Comparison of ENCODE assay signal across 8 cellular contexts in the genomic region with DNA sequence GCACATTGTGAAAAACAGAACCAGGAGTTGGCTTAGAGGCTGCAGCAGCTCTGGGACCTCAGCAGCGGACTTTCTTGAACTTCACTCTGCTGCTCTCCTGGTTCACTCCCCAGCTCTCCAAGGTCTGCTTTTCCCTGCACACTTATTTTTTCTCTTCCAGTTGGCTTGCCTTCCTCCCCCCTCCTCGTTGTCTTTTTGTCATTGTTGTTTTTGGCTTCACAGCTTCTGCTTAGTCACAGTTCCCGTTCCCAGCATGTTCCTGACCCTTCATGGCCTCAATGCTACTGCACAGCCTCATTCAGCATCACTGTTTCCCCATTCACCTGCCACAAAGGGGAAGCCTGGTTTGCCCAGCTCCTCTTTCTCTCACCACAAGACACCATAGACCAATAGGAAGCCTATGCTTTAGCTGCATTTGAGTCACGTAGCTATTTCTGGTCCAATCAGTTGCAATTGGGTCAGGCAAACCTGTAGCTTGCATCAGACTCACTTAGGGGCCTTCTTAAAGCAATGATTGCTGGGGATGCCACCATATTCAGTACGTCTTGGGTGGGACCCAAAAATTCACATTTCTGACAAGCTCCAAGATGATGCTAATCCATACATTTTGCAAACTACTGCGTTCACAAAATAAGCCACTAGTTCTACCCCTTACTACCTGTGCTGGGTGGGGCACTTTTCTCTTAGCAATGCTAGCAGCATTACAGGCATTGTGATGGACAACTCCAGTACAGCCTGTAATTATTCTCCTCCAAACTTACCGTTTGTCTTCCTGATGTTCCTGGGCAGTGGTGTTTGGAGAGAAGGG. TPM values are rescaled to one million over a fixed set of nuclear protein-coding genes. Genes with fewer than 3 reads are reported as not detected.
A peak's percentile ranks its signal among the peaks of the same experiment; 100 is the strongest.
DNase-seq lines count a peak whose midpoint lies in the region; ATAC-seq, FAIRE-seq and TF ChIP-seq lines count a peak whose summit lies in the region.

No MANE protein-coding gene starts in this region.

- H2AFZ ChIP-seq in HCT116 (ENCODE audit: low read depth, low read length, poor library complexity, severe bottlenecking), result no peak overlapping the region

- no peaks in the 10 kb centered on the region for H3K9me2 ChIP-seq in HCT116 (ENCODE audit: insufficient read depth)

- H3K9ac ChIP-seq in HCT116 (ENCODE audit: low read length), result no peak overlapping the region

- peaks cover 5% of the 10 kb centered on the region for H3K4me1 Mint-ChIP-seq in central memory CD8-positive, alpha-beta T cell
- H3K4me1 Mint-ChIP-seq in natural killer cell (peaks cover 0 to 5% of the 10 kb centered on the region in 2 donors), mesothelial cell of epicardium (no peaks in the 10 kb centered on the region)

- peaks cover 32% of the 10 kb centered on the region for H3K27me3 Mint-ChIP-seq in central memory CD8-positive, alpha-beta T cell
- H3K27me3 Mint-ChIP-seq in natural killer cell (ENCODE audit: low read depth in 2 of 2), result peaks cover 23 to 26% of the 10 kb centered on the region in 2 donors
- H3K27me3 Mint-ChIP-seq in mesothelial cell of epicardium (ENCODE audit: low read depth), result peaks cover 79% of the 10 kb centered on the region

- no peak overlapping the region for H3K4me3 Mint-ChIP-seq in central memory CD8-positive, alpha-beta T cell
- no peak overlapping the region for H3K4me3 Mint-ChIP-seq in natural killer cell
- H3K4me3 Mint-ChIP-seq in mesothelial cell of epicardium, result no peak overlapping the region

- 0 out of 2 replicates have a peak overlapping the region, but pooled peaks have one; percentile 17 for H3K4me2 ChIP-seq in HCT116 (ENCODE audit: low read length)

- POLR2A ChIA-PET in HCT116 (lab: Charles Lee), result interaction anchor here (1.8 kb wide), 1 partner anchor 18 kb away, joined by 12 read pairs; a partner anchor contains a TSS

- no peak for TF ChIP-seq POLR2A in GM12891 (IDR thresholded peaks at IDR 0.05; ENCODE audit: low read depth, low read length)
- TF ChIP-seq POLR2A in HCT116 (IDR thresholded peaks at IDR 0.05; ENCODE audit: borderline replicate concordance, extremely low read depth, insufficient read depth, insufficient read length), result no peak

- H3K27ac Mint-ChIP-seq in central memory CD8-positive, alpha-beta T cell (ENCODE audit: low read depth), result no peak overlapping the region
- H3K27ac Mint-ChIP-seq in natural killer cell, result peak overlapping the region in 1 of 2 donors; percentile 21
- H3K27ac Mint-ChIP-seq in mesothelial cell of epicardium, result no peak overlapping the region

- no peaks in the 10 kb centered on the region for H4K20me1 ChIP-seq in HCT116 (ENCODE audit: insufficient read depth)

- H3K9me3 Mint-ChIP-seq in central memory CD8-positive, alpha-beta T cell, result no peaks in the 10 kb centered on the region
- H3K9me3 Mint-ChIP-seq in natural killer cell (no peaks in the 10 kb centered on the region), mesothelial cell of epicardium (no peaks in the 10 kb centered on the region)

- no peaks in the 10 kb centered on the region for H3K36me3 Mint-ChIP-seq in central memory CD8-positive, alpha-beta T cell (ENCODE audit: insufficient read depth)
- H3K36me3 Mint-ChIP-seq in natural killer cell (no peaks in the 10 kb centered on the region), mesothelial cell of epicardium (no peaks in the 10 kb centered on the region)

- no peaks in the 10 kb centered on the region for H3K79me2 ChIP-seq in HCT116 (ENCODE audit: insufficient read depth, low read length)

- CTCF ChIA-PET in HCT116 (lab: Charles Lee), result no interaction called here

- intact Hi-C loops in HCT116 (cut with micrococcal nuclease) (no loop called here), natural killer cell (cut with micrococcal nuclease) (no loop called here)

- peaks cover 7 to 9% of the 10 kb centered on the region in 2 experiments; a peak in 3 of 4 replicates for H3K4me1 ChIP-seq in HCT116 (ENCODE audit: control insufficient read depth in 1 of 2, insufficient read depth in 2 of 2, low read length in 2 of 2)

- DNase-seq in GM12891 (ENCODE audit: insufficient read length, low spot score), result no peak
- DNase-seq in HCT116 (ENCODE audit: low read depth, low spot score), result no peak
- DNase-seq in NOMO-1 treated with DMSO at 0.1 percent for 48 hours (lab: John Stamatoyannopoulos, UW; ENCODE audit: unreplicated experiment), result peak; percentile 99
- DNase-seq in central memory CD8-positive, alpha-beta T cell (ENCODE audit: low spot score in 2 of 2), result no peak
- DNase-seq in natural killer cell, result no peak
- DNase-seq in NCI-H2171 treated with DMSO at 0.1 percent for 48 hours (lab: John Stamatoyannopoulos, UW), result no peak
- DNase-seq in mesothelial cell of epicardium (ENCODE audit: low spot score in 2 of 2, unreplicated experiment in 2 of 2), result no peak
- DNase-seq in hippocampal formation (lab: John Stamatoyannopoulos, UW), result no peak

- no peaks in the 10 kb centered on the region for H3K36me3 ChIP-seq in HCT116 (ENCODE audit: control insufficient read depth in 1 of 2, insufficient read depth in 2 of 2, low read length in 2 of 2)

- no peak for TF ChIP-seq CTCF in HCT116 (IDR thresholded peaks at IDR 0.05 in 2 of 3, conservative IDR thresholded peaks at IDR 0.05 in 1 of 3; ENCODE audit: borderline replicate concordance in 1 of 3, insufficient read depth in 1 of 3, low read depth in 2 of 3, low read length in 2 of 3)
- no peak for TF ChIP-seq CTCF in natural killer cell (IDR thresholded peaks at IDR 0.05)
- no peak for TF ChIP-seq CTCF in mesothelial cell of epicardium (IDR thresholded peaks at IDR 0.05; ENCODE audit: unreplicated experiment)

- FAIRE-seq in GM12891 (lab: Jason Lieb, UNC), result peak; percentile 82

- H3K9me3 ChIP-seq in HCT116 (ENCODE audit: control insufficient read depth in 1 of 2, insufficient read depth in 1 of 2, low read depth in 1 of 2, low read length in 2 of 2), result no peaks in the 10 kb centered on the region

- no peak for TF ChIP-seq RAD21 in HCT116 (IDR thresholded peaks at IDR 0.05; ENCODE audit: low read depth)

- no peak overlapping the region for H3K4me3 ChIP-seq in HCT116 (replicated peaks in 1 of 2; ENCODE audit: low read depth in 1 of 2, low read length in 2 of 2)

- RAD21 ChIA-PET in HCT116 (lab: Charles Lee; ENCODE audit: low non-redundant PET in 1 of 2, low total read pairs in 2 of 2, uncharacterized antibody in 2 of 2, unreplicated experiment in 2 of 2), result no interaction called here

- no peak overlapping the region for H3K27ac ChIP-seq in HCT116 (ENCODE audit: low read depth, low read length)

- peak; percentile 69 for ATAC-seq in HCT116
- ATAC-seq in central memory CD8-positive, alpha-beta T cell (replicated peaks; ENCODE audit: extremely low read depth, poor library complexity, severe bottlenecking), result peak; percentile 28
- ATAC-seq in natural killer cell, result peak; percentile 34 to 91 (median 34)

- BruUV-seq in HCT116 (replicated peaks; lab: Mats Ljungman, UMichigan), result no TSS peak

- peaks cover 20% of the 10 kb centered on the region for H3K27me3 ChIP-seq in HCT116 (ENCODE audit: insufficient read depth, low read length)

TF ChIP-seq in GM12891, 5 proteins besides CTCF, POLR2A, EP300 and RAD21:
- TF ChIP-seq POLR2AphosphoS5 (IDR thresholded peaks at IDR 0.05; ENCODE audit: low read depth, low read length), result no peak
- 0 out of 2 replicates have a peak, but pooled peaks have one; percentile 26 for TF ChIP-seq POU2F2 (IDR thresholded peaks at IDR 0.05; ENCODE audit: low read depth, low read length)
- 0 out of 2 replicates have a peak, but pooled peaks have one; percentile 14 for TF ChIP-seq TAF1 (IDR thresholded peaks at IDR 0.05; ENCODE audit: low read depth, low read length)
- peak; percentile 71 for TF ChIP-seq SPI1 (IDR thresholded peaks at IDR 0.05; ENCODE audit: low read depth, low read length)

TF ChIP-seq in HCT116, 20 proteins besides CTCF, POLR2A, EP300 and RAD21 (continues in another document):
- TF ChIP-seq CEBPB (IDR thresholded peaks at IDR 0.05; ENCODE audit: low read depth) (no peak), SIN3A (IDR thresholded peaks at IDR 0.05; ENCODE audit: low read depth) (no peak), POLR2AphosphoS5 (IDR thresholded peaks at IDR 0.05; ENCODE audit: low read depth, low read length) (no peak), SP1 (IDR thresholded peaks at IDR 0.05; ENCODE audit: low read depth) (0 out of 2 replicates have a peak, but pooled peaks have one; percentile 14), YY1 (IDR thresholded peaks at IDR 0.05; ENCODE audit: extremely low read depth, insufficient replicate concordance, low read depth, low read length) (no peak), JUND (IDR thresholded peaks at IDR 0.05) (peak; percentile 14; the same call in 1 of the 2 replicates), FOSL1 (IDR thresholded peaks at IDR 0.05; ENCODE audit: low read depth) (0 out of 2 replicates have a peak, but pooled peaks have one; percentile 20), ZFX (IDR thresholded peaks at IDR 0.05) (no peak), EZH2 (IDR thresholded peaks at IDR 0.05) (no peak)
- TF ChIP-seq, protein P1, sequence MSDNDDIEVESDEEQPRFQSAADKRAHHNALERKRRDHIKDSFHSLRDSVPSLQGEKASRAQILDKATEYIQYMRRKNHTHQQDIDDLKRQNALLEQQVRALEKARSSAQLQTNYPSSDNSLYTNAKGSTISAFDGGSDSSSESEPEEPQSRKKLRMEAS (IDR thresholded peaks at IDR 0.05), result peak; percentile 34; the same call in 1 of the 2 replicates
- TF ChIP-seq, protein P2, sequence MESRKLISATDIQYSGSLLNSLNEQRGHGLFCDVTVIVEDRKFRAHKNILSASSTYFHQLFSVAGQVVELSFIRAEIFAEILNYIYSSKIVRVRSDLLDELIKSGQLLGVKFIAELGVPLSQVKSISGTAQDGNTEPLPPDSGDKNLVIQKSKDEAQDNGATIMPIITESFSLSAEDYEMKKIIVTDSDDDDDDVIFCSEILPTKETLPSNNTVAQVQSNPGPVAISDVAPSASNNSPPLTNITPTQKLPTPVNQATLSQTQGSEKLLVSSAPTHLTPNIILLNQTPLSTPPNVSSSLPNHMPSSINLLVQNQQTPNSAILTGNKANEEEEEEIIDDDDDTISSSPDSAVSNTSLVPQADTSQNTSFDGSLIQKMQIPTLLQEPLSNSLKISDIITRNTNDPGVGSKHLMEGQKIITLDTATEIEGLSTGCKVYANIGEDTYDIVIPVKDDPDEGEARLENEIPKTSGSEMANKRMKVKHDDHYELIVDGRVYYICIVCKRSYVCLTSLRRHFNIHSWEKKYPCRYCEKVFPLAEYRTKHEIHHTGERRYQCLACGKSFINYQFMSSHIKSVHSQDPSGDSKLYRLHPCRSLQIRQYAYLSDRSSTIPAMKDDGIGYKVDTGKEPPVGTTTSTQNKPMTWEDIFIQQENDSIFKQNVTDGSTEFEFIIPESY (IDR thresholded peaks at IDR 0.05; ENCODE audit: extremely low read depth, insufficient replicate concordance, low read length), result no peak

RNA-seq across cellular contexts. Expression of a gene that starts 7.8 kb away (rescaled TPM):
- polyA plus RNA-seq in GM12891 (2012; ENCODE audit: low read depth, missing spikeins), result 6.8 TPM
- total RNA-seq in HCT116 (2021; ENCODE audit: unreplicated experiment) (26.6 TPM), natural killer cell (10 to 100 TPM; 16.3 to 19.8 (median 19.3) TPM), mesothelial cell of epicardium (26.5 to 31.3 TPM (median 28.7 TPM) in 3 replicates)
- polyA plus RNA-seq in HCT116 (2012), result 14.3 and 17.1 TPM in 2 replicates

RNA-seq across cellular contexts. Expression of a gene that starts 18.3 kb away (rescaled TPM):
- 11.5 TPM for polyA plus RNA-seq in GM12891 (2012; ENCODE audit: low read depth, missing spikeins)
- total RNA-seq in HCT116 (2021; ENCODE audit: unreplicated experiment) (9.2 TPM), natural killer cell (100 to 1,000 TPM in 1 of 3 donors, 10 to 100 TPM in 2; 86.7 to 123 (median 94.8) TPM), mesothelial cell of epicardium (21.2 to 21.3 TPM (median 21.3 TPM) in 3 replicates)
- 2.9 and 3.0 TPM in 2 replicates for polyA plus RNA-seq in HCT116 (2012)
